ENCODE assay signal across 1 cellular context in the genomic region with DNA sequence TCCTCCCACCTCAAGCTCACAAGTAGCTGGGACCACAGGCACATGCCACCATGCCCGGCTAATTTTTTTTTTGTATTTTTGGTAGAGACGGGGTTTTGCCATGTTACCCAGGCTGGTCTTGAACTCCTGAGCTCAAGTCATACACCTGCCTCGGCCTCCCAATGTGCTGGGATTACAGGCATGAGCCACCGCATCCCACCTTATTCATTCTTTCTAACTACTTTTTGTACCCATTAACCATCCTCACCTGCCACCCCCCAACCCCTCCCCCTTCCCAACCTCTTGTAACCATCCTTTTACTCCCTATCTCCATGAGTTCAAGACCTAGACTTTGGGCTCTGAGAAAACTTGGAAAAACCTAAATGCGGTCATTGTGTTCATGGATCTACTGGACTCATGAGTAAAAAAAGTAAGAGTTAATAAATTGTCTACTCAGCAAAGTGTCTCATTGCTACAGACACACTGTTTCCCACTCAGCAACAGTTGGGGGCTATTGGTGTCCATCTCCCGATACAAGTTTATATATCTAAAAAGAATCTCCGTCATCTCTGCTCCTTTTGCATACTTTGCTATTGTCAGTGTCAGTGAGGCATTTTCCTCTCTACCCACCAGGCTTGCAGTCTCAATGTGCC.
TF ChIP-seq lines count a peak whose summit lies in the region.

No MANE protein-coding gene starts in this region.

TF ChIP-seq in IMR-90, 13 proteins besides CTCF, POLR2A, EP300 and RAD21 (continued from another document):
- TF ChIP-seq USF2 (IDR thresholded peaks at IDR 0.05; ENCODE audit: low read depth, low read length), result no peak
- TF ChIP-seq MAZ (IDR thresholded peaks at IDR 0.05; ENCODE audit: borderline replicate concordance, low read depth, low read length), result no peak
TF ChIP-seq in IMR-90: peak in this region for 1.
